In genomic region chr3:195717852-195718476, GRCh38 we compare ENCODE assay signal across 31 cellular contexts. TPM values are rescaled to one million over a fixed set of nuclear protein-coding genes. Genes with fewer than 3 reads are reported as not detected.
"Had no signal": no experiment of that assay in that cellular context is flagged by ENCODE, and none has a peak within 500 bp of the region (broad histone marks: within the 10 kb centered on the region; RNA-seq: fewer than 3 reads in every experiment).

No MANE protein-coding gene starts in this region.

- DNase-seq: activated B cell treated with CpG ODN at 0.5 μM for 24 hours; activated CD4-positive, alpha-beta T cell treated with anti-CD3 and anti-CD28 coated beads, Interleukin-2, amount 50 U/mL, for 1 hour; activated CD8-positive, alpha-beta T cell treated with anti-CD3 and anti-CD28 coated beads for 36 hours; activated naive CD4-positive, alpha-beta T cell treated with anti-CD3 and anti-CD28 coated beads, Interleukin-2, amount 50 U/mL, for 16 hours; activated T-cell treated with anti-CD3 and anti-CD28 coated beads, Interleukin-2, amount 50 U/mL, for 4 hours; amygdala; caudate nucleus; effector CD8-positive, alpha-beta T cell; erythroblast; islet precursor cell; left cardiac atrium; left ventricle myocardium superior; mammary epithelial cell; midbrain; naive thymus-derived CD4-positive, alpha-beta T cell; occipital lobe; psoas muscle; stimulated activated CD4-positive, alpha-beta T cell treated with anti-CD3 and anti-CD28 coated beads, Interleukin-1b, Interleukin-23, amount 100 ng/mL, for 48 hours; stimulated activated CD4-positive, alpha-beta T cell treated with anti-CD3 and anti-CD28 coated beads, Interleukin-4, amount 100 ng/mL, for 4 hours; stimulated activated CD8-positive, alpha-beta memory T cell treated with anti-CD3 and anti-CD28 coated beads, Interleukin-4, amount 100 ng/mL, for 48 hours; stimulated activated naive CD8-positive, alpha-beta T cell treated with anti-CD3 and anti-CD28 coated beads, Interleukin-15, amount 100 ng/mL, for 72 hours; substantia nigra; T-helper 1 cell; upper lobe of left lung had no signal

- H3K9me3 ChIP-seq: gastroesophageal sphincter, psoas muscle, upper lobe of left lung, vagina had no signal

- H3K27ac ChIP-seq: gastroesophageal sphincter, parathyroid adenoma, upper lobe of left lung, vagina had no signal

- H3K4me1 ChIP-seq: gastroesophageal sphincter, vagina had no signal

- H3K79me2 ChIP-seq: hepatocyte, parathyroid adenoma had no signal

- H3K27me3 ChIP-seq: gastroesophageal sphincter, hepatocyte, upper lobe of left lung, vagina had no signal

- H2AFZ ChIP-seq: hepatocyte, parathyroid adenoma had no signal

- H3K4me3 ChIP-seq: gastroesophageal sphincter, hepatocyte, psoas muscle, smooth muscle cell, upper lobe of left lung, vagina had no signal

- H3K9ac ChIP-seq: parathyroid adenoma had no signal

- ATAC-seq: activated CD8-positive, alpha-beta T cell treated with anti-CD3 and anti-CD28 coated beads for 36 hours; activated T-cell treated with anti-CD3 and anti-CD28 coated beads, Interleukin-2, amount 50 U/mL, for 4 hours; gastroesophageal sphincter; left cardiac atrium; left ventricle myocardium superior; naive thymus-derived CD4-positive, alpha-beta T cell; psoas muscle; stimulated activated memory B cell treated with anti-CD40 and anti-IgM and Interleukin-4, amounts not matched to agents 10 μg/mL and 1 μg/mL and 100 μg/mL, for 72 hours; stimulated activated naive CD8-positive, alpha-beta T cell treated with anti-CD3 and anti-CD28 coated beads, Interleukin-15, amount 100 ng/mL, for 72 hours had no signal

- H3K4me2 ChIP-seq: hepatocyte, smooth muscle cell had no signal

RNA-seq across cellular contexts. Expression of gene MUC20, which starts 2.8 kb away (rescaled TPM):
- total RNA-seq: dermis microvascular lymphatic vessel endothelial cell had no signal
